In genomic region chr4:154073107-154073817, GRCh38 we compare ENCODE assay signal across 15 cellular contexts.
DNase-seq lines count a peak whose midpoint lies in the region; ATAC-seq and TF ChIP-seq lines count a peak whose summit lies in the region.
"Had no signal": no experiment of that assay in that cellular context is flagged by ENCODE, and none has a peak within 500 bp of the region (broad histone marks: within the 10 kb centered on the region; RNA-seq: fewer than 3 reads in every experiment).

No MANE protein-coding gene starts in this region.

- H3K36me3 ChIP-seq in RWPE2 (ENCODE audit: low read depth) (no peaks in the 10 kb centered on the region), body of pancreas (replicated peaks in 1 of 2; ENCODE audit: insufficient read depth in 1 of 2, low read depth in 2 of 2) (no peaks in the 10 kb centered on the region)
- no peaks in the 10 kb centered on the region for H3K36me3 ChIP-seq in CD8-positive, alpha-beta memory T cell (ENCODE audit: insufficient read depth, low read length)
- H3K36me3 ChIP-seq: thoracic aorta had no signal

- H3K9me3 Mint-ChIP-seq in CD8-positive, alpha-beta memory T cell: peaks cover 0 to 2% (median 0%) of the 10 kb centered on the region in 5 donors
- H3K9me3 Mint-ChIP-seq: activated CD4-positive, alpha-beta T cell treated with anti-CD3 and anti-CD28 coated beads, Interleukin-2, amount 10 ng/mL, durations not matched to agents 7 days and 5 days had no signal

- peak; percentile 67 for ATAC-seq in GM21723 (IDR thresholded peaks at IDR 0.05; ENCODE audit: unreplicated experiment)
- ATAC-seq in RWPE2 (ENCODE audit: low read depth): peak; percentile 84
- ATAC-seq in body of pancreas: no peak

- TF ChIP-seq CTCF in RWPE2 (IDR thresholded peaks at IDR 0.05; ENCODE audit: poor library complexity, severe bottlenecking) (no peak), body of pancreas (IDR thresholded peaks at IDR 0.05) (no peak)

- H3K4me1 Mint-ChIP-seq in CD8-positive, alpha-beta memory T cell: no peaks in the 10 kb centered on the region
- H3K4me1 Mint-ChIP-seq: activated CD4-positive, alpha-beta T cell treated with anti-CD3 and anti-CD28 coated beads, Interleukin-2, amount 10 ng/mL, durations not matched to agents 7 days and 5 days; IgD-negative memory B cell had no signal

- POLR2A ChIA-PET in CD8-positive, alpha-beta memory T cell (lab: Charles Lee): no interaction called here

- H3K4me3 Mint-ChIP-seq in CD8-positive, alpha-beta memory T cell: no peak overlapping the region
- H3K4me3 Mint-ChIP-seq: activated CD4-positive, alpha-beta T cell treated with anti-CD3 and anti-CD28 coated beads, Interleukin-2, amount 10 ng/mL, durations not matched to agents 7 days and 5 days; IgD-negative memory B cell had no signal

- no peaks in the 10 kb centered on the region for H3K9me3 ChIP-seq in RWPE2 (ENCODE audit: severe bottlenecking)
- no peaks in the 10 kb centered on the region for H3K9me3 ChIP-seq in body of pancreas
- no peaks in the 10 kb centered on the region for H3K9me3 ChIP-seq in CD8-positive, alpha-beta memory T cell (ENCODE audit: low read length)
- H3K9me3 ChIP-seq: thoracic aorta had no signal

- H3K27me3 ChIP-seq in RWPE2 (ENCODE audit: insufficient read depth, poor library complexity, severe bottlenecking) (no peaks in the 10 kb centered on the region), body of pancreas (no peaks in the 10 kb centered on the region)
- no peaks in the 10 kb centered on the region for H3K27me3 ChIP-seq in CD8-positive, alpha-beta memory T cell (ENCODE audit: insufficient read depth, low read length, poor library complexity, severe bottlenecking)

- WGBS in body of pancreas, 2 donors: 74% methylated on average over 4 of the region's 4 CpGs

- H3K27ac Mint-ChIP-seq in CD8-positive, alpha-beta memory T cell: no peak overlapping the region
- H3K27ac Mint-ChIP-seq: activated CD4-positive, alpha-beta T cell treated with anti-CD3 and anti-CD28 coated beads, Interleukin-2, amount 10 ng/mL, durations not matched to agents 7 days and 5 days; IgD-negative memory B cell had no signal

- CTCF ChIA-PET in CD8-positive, alpha-beta memory T cell (lab: Charles Lee): no interaction called here

- H3K27me3 Mint-ChIP-seq in CD8-positive, alpha-beta memory T cell: peaks cover 4 to 13% of the 10 kb centered on the region in 2 donors
- H3K27me3 Mint-ChIP-seq: IgD-negative memory B cell had no signal

- H3K27ac ChIP-seq in RWPE2 (ENCODE audit: poor library complexity, severe bottlenecking) (no peak overlapping the region), body of pancreas (no peak overlapping the region)
- H3K27ac ChIP-seq in CD8-positive, alpha-beta memory T cell (ENCODE audit: low read depth, low read length): no peak overlapping the region
- H3K27ac ChIP-seq: thoracic aorta had no signal

- intact Hi-C loops in body of pancreas (cut with DNase I): no loop called here

- DNase-seq in EH (ENCODE audit: low read depth) (peak; percentile 71), RWPE2 (ENCODE audit: low spot score) (no peak), glomerular visceral epithelial cell (ENCODE audit: extremely low spot score) (peak; percentile 78), NCI-H2107 (lab: John Stamatoyannopoulos, UW) (no peak), epidermal melanocyte (ENCODE audit: insufficient read length, low spot score) (no peak), body of pancreas (no peak)
- no peak for DNase-seq in CD8-positive, alpha-beta memory T cell
- DNase-seq: activated CD4-positive, alpha-beta T cell treated with anti-CD3 and anti-CD28 coated beads, Interleukin-2, amount 10 ng/mL, durations not matched to agents 7 days and 5 days; dermis blood vessel endothelial cell; DMS 273 treated with DMSO at 0.1 percent for 48 hours; left cardiac atrium had no signal

- H3K4me1 ChIP-seq in RWPE2 (ENCODE audit: insufficient read depth, poor library complexity, severe bottlenecking) (no peaks in the 10 kb centered on the region), body of pancreas (no peaks in the 10 kb centered on the region)
- no peaks in the 10 kb centered on the region for H3K4me1 ChIP-seq in CD8-positive, alpha-beta memory T cell (ENCODE audit: insufficient read depth, low read length)

- H3K36me3 Mint-ChIP-seq in CD8-positive, alpha-beta memory T cell: no peaks in the 10 kb centered on the region
- H3K36me3 Mint-ChIP-seq: IgD-negative memory B cell had no signal

- H3K4me3 ChIP-seq in RWPE2 (ENCODE audit: severe bottlenecking) (no peak overlapping the region), body of pancreas (no peak overlapping the region)
- no peak overlapping the region for H3K4me3 ChIP-seq in CD8-positive, alpha-beta memory T cell (ENCODE audit: low read length)
- H3K4me3 ChIP-seq: skin epidermis, thoracic aorta had no signal

- no peak for TF ChIP-seq POLR2A in body of pancreas (IDR thresholded peaks at IDR 0.05)

Comparison
In these comparisons a context has a peak if more than half of its experiments do, and no peak if none do; other contexts are left out.
1. DNase-seq: peak in EH (single experiment) and glomerular visceral epithelial cell (single experiment); none in RWPE2 (single experiment), NCI-H2107 (single experiment), epidermal melanocyte (single experiment), body of pancreas (0 of 4) and CD8-positive, alpha-beta memory T cell (0 of 5).